Comparison of ENCODE assay signal across 11 cellular contexts in the genomic region with DNA sequence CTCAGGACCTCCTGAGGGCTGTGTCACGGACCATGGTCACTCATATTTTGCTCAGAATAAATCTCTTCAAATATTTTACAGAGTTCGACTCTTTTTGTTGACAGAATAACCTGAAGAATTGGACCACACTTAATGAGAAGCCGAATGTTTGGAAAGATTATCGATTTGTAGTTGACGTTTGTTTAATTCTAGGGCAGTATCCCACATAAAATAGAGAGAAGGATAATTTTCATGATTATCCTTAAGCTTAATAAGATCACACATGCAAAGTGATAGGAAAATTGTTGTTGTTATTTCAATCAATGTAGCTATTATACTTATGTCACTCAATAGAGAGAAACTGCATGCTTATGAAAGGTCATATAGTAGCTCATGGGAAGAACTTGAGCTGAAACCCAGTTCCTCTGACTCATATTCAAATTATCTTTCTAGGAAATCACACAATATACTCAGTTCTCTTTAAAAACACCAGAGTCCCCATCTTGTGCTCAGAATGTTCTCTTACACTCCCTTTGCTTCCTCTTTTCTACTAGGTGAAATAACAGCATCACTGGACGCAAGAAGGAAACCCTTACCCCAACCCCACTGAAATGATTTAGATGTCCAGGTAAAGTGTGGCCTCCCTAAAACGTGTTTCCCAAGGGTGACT.
DNase-seq lines count a peak whose midpoint lies in the region; ATAC-seq lines count a peak whose summit lies in the region.
"Had no signal": no experiment of that assay in that cellular context is flagged by ENCODE, and none has a peak within 500 bp of the region (broad histone marks: within the 10 kb centered on the region; RNA-seq: fewer than 3 reads in every experiment).

No MANE protein-coding gene starts in this region.

- POLR2A ChIA-PET in activated naive CD8-positive, alpha-beta T cell treated with anti-CD3 and anti-CD28 coated beads, Interleukin-2, amount 10 ng/mL, durations not matched to agents 7 days and 5 days (lab: Charles Lee), result no interaction called here

- peak overlapping the region; percentile 29 for H3K4me3 Mint-ChIP-seq in activated naive CD8-positive, alpha-beta T cell treated with anti-CD3 and anti-CD28 coated beads, Interleukin-2, amount 10 ng/mL, durations not matched to agents 7 days and 5 days
- H3K4me3 Mint-ChIP-seq in activated naive CD8-positive, alpha-beta T cell treated with anti-CD3 and anti-CD28 coated beads for 36 hours, result no peak overlapping the region
- H3K4me3 Mint-ChIP-seq in activated naive CD4-positive, alpha-beta T cell treated with anti-CD3 and anti-CD28 coated beads for 36 hours, result no peak overlapping the region
- H3K4me3 Mint-ChIP-seq: nephron progenitor cell had no signal

- H3K4me1 Mint-ChIP-seq in activated naive CD8-positive, alpha-beta T cell treated with anti-CD3 and anti-CD28 coated beads, Interleukin-2, amount 10 ng/mL, durations not matched to agents 7 days and 5 days, result peaks cover 18% of the 10 kb centered on the region
- H3K4me1 Mint-ChIP-seq in activated naive CD8-positive, alpha-beta T cell treated with anti-CD3 and anti-CD28 coated beads for 36 hours, result peaks cover 5% of the 10 kb centered on the region
- H3K4me1 Mint-ChIP-seq in activated naive CD4-positive, alpha-beta T cell treated with anti-CD3 and anti-CD28 coated beads for 36 hours (ENCODE audit: low read depth), result no peaks in the 10 kb centered on the region

- intact Hi-C loops in activated naive CD4-positive, alpha-beta T cell treated with anti-CD3 and anti-CD28 coated beads for 36 hours (cut with micrococcal nuclease), result loop anchor here (10.0 kb wide), 1 partner anchor 763 kb away; no protein-coding TSS in a partner anchor

- ATAC-seq in activated naive CD8-positive, alpha-beta T cell treated with anti-CD3 and anti-CD28 coated beads, Interleukin-2, amount 10 ng/mL, durations not matched to agents 7 days and 5 days (ENCODE audit: low read depth), result peak; percentile 76
- ATAC-seq in HG02973 (IDR thresholded peaks at IDR 0.05; ENCODE audit: unreplicated experiment) (peak; percentile 87), GM21526 (IDR thresholded peaks at IDR 0.05; ENCODE audit: low FRiP score, unreplicated experiment) (no peak)
- ATAC-seq: A549 had no signal

- H3K36me3 Mint-ChIP-seq in activated naive CD8-positive, alpha-beta T cell treated with anti-CD3 and anti-CD28 coated beads, Interleukin-2, amount 10 ng/mL, durations not matched to agents 7 days and 5 days, result no peaks in the 10 kb centered on the region
- no peaks in the 10 kb centered on the region for H3K36me3 Mint-ChIP-seq in activated naive CD8-positive, alpha-beta T cell treated with anti-CD3 and anti-CD28 coated beads for 36 hours
- no peaks in the 10 kb centered on the region for H3K36me3 Mint-ChIP-seq in activated naive CD4-positive, alpha-beta T cell treated with anti-CD3 and anti-CD28 coated beads for 36 hours (ENCODE audit: low read depth)

- H3K9me3 Mint-ChIP-seq in activated naive CD8-positive, alpha-beta T cell treated with anti-CD3 and anti-CD28 coated beads, Interleukin-2, amount 10 ng/mL, durations not matched to agents 7 days and 5 days, result peaks cover 3% of the 10 kb centered on the region
- peaks cover 2% of the 10 kb centered on the region for H3K9me3 Mint-ChIP-seq in activated naive CD8-positive, alpha-beta T cell treated with anti-CD3 and anti-CD28 coated beads for 36 hours
- peaks cover 8% of the 10 kb centered on the region for H3K9me3 Mint-ChIP-seq in activated naive CD4-positive, alpha-beta T cell treated with anti-CD3 and anti-CD28 coated beads for 36 hours
- H3K9me3 Mint-ChIP-seq: nephron progenitor cell had no signal

- CTCF ChIA-PET in activated naive CD4-positive, alpha-beta T cell treated with anti-CD3 and anti-CD28 coated beads for 36 hours (lab: Charles Lee), result no interaction called here

- no peaks in the 10 kb centered on the region for H3K27me3 Mint-ChIP-seq in activated naive CD8-positive, alpha-beta T cell treated with anti-CD3 and anti-CD28 coated beads, Interleukin-2, amount 10 ng/mL, durations not matched to agents 7 days and 5 days
- H3K27me3 Mint-ChIP-seq in activated naive CD8-positive, alpha-beta T cell treated with anti-CD3 and anti-CD28 coated beads for 36 hours, result no peaks in the 10 kb centered on the region
- no peaks in the 10 kb centered on the region for H3K27me3 Mint-ChIP-seq in activated naive CD4-positive, alpha-beta T cell treated with anti-CD3 and anti-CD28 coated beads for 36 hours (ENCODE audit: low read depth)

- DNase-seq in activated naive CD8-positive, alpha-beta T cell treated with anti-CD3 and anti-CD28 coated beads, Interleukin-2, amount 10 ng/mL, durations not matched to agents 7 days and 5 days, result no peak
- DNase-seq in activated naive CD8-positive, alpha-beta T cell treated with anti-CD3 and anti-CD28 coated beads for 36 hours, result no peak
- DNase-seq in OCI-M1 (lab: John Stamatoyannopoulos, UW) (peak; percentile 94), mucosa of gallbladder (ENCODE audit: low spot score) (no peak)
- DNase-seq in activated naive CD4-positive, alpha-beta T cell treated with anti-CD3 and anti-CD28 coated beads for 36 hours, result no peak
- no peak for DNase-seq in activated effector memory CD4-positive, alpha-beta T cell treated with Interleukin-2 at 50 U/mL for 16 hours
- DNase-seq: nephron progenitor cell, SK-N-SH had no signal

- peak overlapping the region; percentile 75 for H3K27ac Mint-ChIP-seq in activated naive CD8-positive, alpha-beta T cell treated with anti-CD3 and anti-CD28 coated beads, Interleukin-2, amount 10 ng/mL, durations not matched to agents 7 days and 5 days
- H3K27ac Mint-ChIP-seq in activated naive CD8-positive, alpha-beta T cell treated with anti-CD3 and anti-CD28 coated beads for 36 hours, result no peak overlapping the region
- no peak overlapping the region for H3K27ac Mint-ChIP-seq in activated naive CD4-positive, alpha-beta T cell treated with anti-CD3 and anti-CD28 coated beads for 36 hours
- H3K27ac Mint-ChIP-seq: nephron progenitor cell had no signal
